ENCODE assay signal across 1 cellular context in the genomic region with DNA sequence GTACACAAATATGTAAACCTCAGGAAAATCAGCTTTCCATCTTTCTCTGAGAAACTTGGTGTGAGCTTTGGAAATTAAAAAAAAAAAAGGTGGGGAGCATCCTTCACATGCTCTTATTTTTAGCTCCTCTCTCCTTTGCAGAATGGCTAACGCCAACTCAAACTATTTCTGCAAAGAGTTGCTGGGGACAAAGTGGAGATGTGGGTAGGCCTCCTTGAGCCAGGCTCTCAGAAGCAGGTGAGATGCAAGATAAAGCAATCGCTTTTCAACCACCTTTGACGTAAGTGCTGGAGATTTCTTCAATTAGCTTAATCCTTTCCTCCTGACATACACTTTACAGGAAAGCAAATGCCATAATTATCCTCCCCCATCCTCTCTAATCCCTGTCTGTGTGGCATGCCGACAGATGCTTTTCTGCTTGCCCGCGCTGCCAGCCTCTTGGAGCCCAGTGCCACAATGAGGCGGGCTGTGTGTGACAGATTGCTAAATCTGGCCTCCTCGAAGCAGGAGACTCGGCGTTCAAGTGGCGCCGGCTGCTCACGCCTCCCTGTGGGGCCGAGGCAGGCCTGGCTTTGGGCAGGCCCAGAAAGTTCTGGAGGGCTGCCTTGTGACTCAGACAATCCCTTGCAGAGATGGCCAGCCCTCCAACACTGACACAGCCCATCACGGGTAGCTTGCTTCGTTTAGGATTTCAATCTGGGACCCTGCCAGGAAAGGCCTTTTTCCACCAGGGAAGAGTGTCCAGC.
TF ChIP-seq lines count a peak whose summit lies in the region.

No MANE protein-coding gene starts in this region.

TF ChIP-seq in SK-N-SH treated with all-trans-retinoic acid at 6 μM for 48 hours, 23 proteins besides CTCF, POLR2A, EP300 and RAD21 (continued from another document):
- TF ChIP-seq, protein P1, sequence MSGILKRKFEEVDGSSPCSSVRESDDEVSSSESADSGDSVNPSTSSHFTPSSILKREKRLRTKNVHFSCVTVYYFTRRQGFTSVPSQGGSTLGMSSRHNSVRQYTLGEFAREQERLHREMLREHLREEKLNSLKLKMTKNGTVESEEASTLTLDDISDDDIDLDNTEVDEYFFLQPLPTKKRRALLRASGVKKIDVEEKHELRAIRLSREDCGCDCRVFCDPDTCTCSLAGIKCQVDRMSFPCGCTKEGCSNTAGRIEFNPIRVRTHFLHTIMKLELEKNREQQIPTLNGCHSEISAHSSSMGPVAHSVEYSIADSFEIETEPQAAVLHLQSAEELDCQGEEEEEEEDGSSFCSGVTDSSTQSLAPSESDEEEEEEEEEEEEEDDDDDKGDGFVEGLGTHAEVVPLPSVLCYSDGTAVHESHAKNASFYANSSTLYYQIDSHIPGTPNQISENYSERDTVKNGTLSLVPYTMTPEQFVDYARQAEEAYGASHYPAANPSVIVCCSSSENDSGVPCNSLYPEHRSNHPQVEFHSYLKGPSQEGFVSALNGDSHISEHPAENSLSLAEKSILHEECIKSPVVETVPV (CRISPR knock-in tag; IDR thresholded peaks at IDR 0.05): no peak
- no peak for TF ChIP-seq TSHZ2 (CRISPR knock-in tag; IDR thresholded peaks at IDR 0.05)
- TF ChIP-seq ESRRG (CRISPR knock-in tag; IDR thresholded peaks at IDR 0.05): no peak
- no peak for TF ChIP-seq TCF4 (CRISPR knock-in tag; IDR thresholded peaks at IDR 0.05; ENCODE audit: borderline replicate concordance)
- no peak for TF ChIP-seq ZFP3 (CRISPR knock-in tag; IDR thresholded peaks at IDR 0.05)
- no peak for TF ChIP-seq ZNF565 (CRISPR knock-in tag; conservative IDR thresholded peaks at IDR 0.05; ENCODE audit: low read depth)
